ENCODE assay signal across 8 cellular contexts in the genomic region with DNA sequence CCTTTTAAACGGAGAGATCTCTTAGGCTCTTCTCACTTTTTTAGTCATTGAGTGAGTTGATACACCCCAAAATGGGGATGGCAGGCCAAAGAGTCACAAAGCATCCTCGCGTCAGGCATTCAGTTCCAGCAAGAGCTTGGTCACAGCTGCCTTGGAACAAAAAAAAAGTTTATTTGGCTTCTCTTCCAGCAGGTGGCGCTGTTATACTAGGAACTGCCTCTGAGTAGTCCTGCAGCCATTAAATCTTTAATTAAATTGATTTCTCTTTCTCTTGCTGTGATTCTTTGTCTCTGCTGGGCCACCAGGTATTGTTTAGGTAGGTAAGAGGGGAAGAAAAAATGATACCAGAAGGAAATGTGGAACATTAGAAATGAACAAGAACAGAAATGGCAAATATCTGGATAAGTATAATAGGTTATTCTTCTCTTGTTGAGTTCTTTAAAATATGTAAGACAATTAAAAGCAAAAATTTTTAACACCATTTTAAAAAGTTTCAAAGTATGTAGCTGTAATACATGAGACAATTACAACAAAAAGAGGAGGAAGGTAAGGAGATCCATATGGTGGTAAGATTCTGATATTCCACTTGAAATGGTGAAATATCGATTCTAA.
DNase-seq lines count a peak whose midpoint lies in the region; ATAC-seq and TF ChIP-seq lines count a peak whose summit lies in the region.

No MANE protein-coding gene starts in this region.

- H3K27ac ChIP-seq in MM.1S (ENCODE audit: low read length) = no peak overlapping the region
- H3K27ac ChIP-seq in RWPE2 (ENCODE audit: poor library complexity, severe bottlenecking) = no peak overlapping the region
- no peak overlapping the region for H3K27ac ChIP-seq in heart right ventricle

- H3K36me3 ChIP-seq in MM.1S (replicated peaks; ENCODE audit: insufficient read depth, low read length) (no peaks in the 10 kb centered on the region), RWPE2 (ENCODE audit: low read depth) (no peaks in the 10 kb centered on the region), heart right ventricle (no peaks in the 10 kb centered on the region)

- no peaks in the 10 kb centered on the region for H3K79me2 ChIP-seq in MM.1S (ENCODE audit: low read length)

- no peaks in the 10 kb centered on the region for H3F3A ChIP-seq in MM.1S (ENCODE audit: insufficient read depth, low read length)

- no peak overlapping the region for H3K4me2 ChIP-seq in MM.1S (ENCODE audit: low read depth, low read length)

- TF ChIP-seq CTCF in MM.1S (IDR thresholded peaks at IDR 0.05; ENCODE audit: low read length) (peak; percentile 80), RWPE2 (IDR thresholded peaks at IDR 0.05; ENCODE audit: poor library complexity, severe bottlenecking) (peak; percentile 85), heart right ventricle (IDR thresholded peaks at IDR 0.05) (peak; percentile 74 to 86 (median 81))

- no peaks in the 10 kb centered on the region for H4K20me1 ChIP-seq in MM.1S (ENCODE audit: insufficient read depth, low read length)

- DNase-seq in CD1c-positive myeloid dendritic cell (ENCODE audit: extremely low spot score) (peak; percentile 75), MM.1S (peak; percentile 64), RWPE2 (ENCODE audit: low spot score) (no peak), heart right ventricle (peak in 1 of 2 donors; percentile 71), retina (peak; percentile 68)
- DNase-seq in activated naive CD8-positive, alpha-beta T cell treated with anti-CD3 and anti-CD28 coated beads, Interleukin-2, amount 50 U/mL, for 16 hours (ENCODE audit: low read depth, low spot score) = peak; percentile 29

- no peak overlapping the region for H3K4me3 ChIP-seq in MM.1S (ENCODE audit: low read length)
- H3K4me3 ChIP-seq in RWPE2 (ENCODE audit: severe bottlenecking) = no peak overlapping the region
- no peak overlapping the region for H3K4me3 ChIP-seq in heart right ventricle

- ATAC-seq in GM19395 (IDR thresholded peaks at IDR 0.05; ENCODE audit: unreplicated experiment) (peak; percentile 80), RWPE2 (ENCODE audit: low read depth) (peak; percentile 71; the same call in 2 of the 3 replicates), heart right ventricle (peak; percentile 73 to 88 (median 79)), HG03097 (IDR thresholded peaks at IDR 0.05; ENCODE audit: low FRiP score, unreplicated experiment) (no peak)

- H3K27me3 ChIP-seq in MM.1S (replicated peaks; ENCODE audit: insufficient read depth, low read length) = no peaks in the 10 kb centered on the region
- no peaks in the 10 kb centered on the region for H3K27me3 ChIP-seq in RWPE2 (ENCODE audit: insufficient read depth, poor library complexity, severe bottlenecking)
- H3K27me3 ChIP-seq in heart right ventricle = no peaks in the 10 kb centered on the region

- intact Hi-C loops in heart right ventricle (cut with DNase I) = loop anchor here in 9 of 10 donors (1.0 to 10.0 kb wide), 9 partner anchors 193 to 528 kb away; no protein-coding TSS in a partner anchor

- H3K9me2 ChIP-seq in MM.1S (replicated peaks; ENCODE audit: insufficient read depth, low read length) = no peaks in the 10 kb centered on the region

- H2AFZ ChIP-seq in MM.1S (ENCODE audit: low read length) = no peak overlapping the region

- H3K4me1 ChIP-seq in MM.1S (ENCODE audit: low read length) = no peaks in the 10 kb centered on the region
- no peaks in the 10 kb centered on the region for H3K4me1 ChIP-seq in RWPE2 (ENCODE audit: insufficient read depth, poor library complexity, severe bottlenecking)
- no peaks in the 10 kb centered on the region for H3K4me1 ChIP-seq in heart right ventricle

- 20 to 23% methylated on average over 5 of the region's 5 CpGs for WGBS in heart right ventricle, 2 donors

- H3K9me3 ChIP-seq in MM.1S (replicated peaks; ENCODE audit: insufficient read depth, low read length) (no peaks in the 10 kb centered on the region), RWPE2 (ENCODE audit: severe bottlenecking) (peaks cover 3% of the 10 kb centered on the region), heart right ventricle (peaks cover 0 to 10% (median 0%) of the 10 kb centered on the region in 11 donors)

- no peak overlapping the region for H3K9ac ChIP-seq in MM.1S (ENCODE audit: low read length)
